In genomic region chr15:75701071-75702003, GRCh38 we compare ENCODE assay signal across 10 cellular contexts. TPM values are rescaled to one million over a fixed set of nuclear protein-coding genes. Genes with fewer than 3 reads are reported as not detected.
A peak's percentile ranks its signal among the peaks of the same experiment; 100 is the strongest.
DNase-seq lines count a peak whose midpoint lies in the region; ATAC-seq and TF ChIP-seq lines count a peak whose summit lies in the region.
"Not testable (repeated sequence)": the region's sequence is repeated elsewhere in the genome, so short reads cannot be mapped to it uniquely, and the experiment has no call there.
"Had no signal": no experiment of that assay in that cellular context is flagged by ENCODE, and none has a peak within 500 bp of the region (broad histone marks: within the 10 kb centered on the region; RNA-seq: fewer than 3 reads in every experiment).

No MANE protein-coding gene starts in this region.

- not testable (repeated sequence) for H3K9me3 Mint-ChIP-seq in HFFc6, naive B cell

- not testable (repeated sequence) for DNase-seq in HFFc6; ascending aorta (ENCODE audit: low spot score in 2 of 2); naive B cell
- peak in 1 of 3 donors; percentile 56 for DNase-seq in right cardiac atrium
- DNase-seq in tibial artery = peak in 1 of 2 donors; percentile 80

- H3K9ac ChIP-seq in skeletal muscle tissue (ENCODE audit: low read depth in 1 of 3, low read length in 3 of 3) = peak overlapping the region in 2 of 3 donors; percentile 32 to 40

- H3K27ac ChIP-seq in ascending aorta (peak overlapping the region; percentile 94 to 97), esophagus (ENCODE audit: low read depth in 2 of 2, low read length in 1 of 2) (peak overlapping the region; percentile 30 to 75), right cardiac atrium (ENCODE audit: low read length) (peak overlapping the region; percentile 59), tibial artery (peak overlapping the region; percentile 93 to 96)
- H3K27ac ChIP-seq in skeletal muscle tissue (ENCODE audit: low read depth, low read length) = not testable (repeated sequence)

- H3K4me1 ChIP-seq in ascending aorta = peaks cover 58 to 86% of the 10 kb centered on the region in 2 donors
- not testable (repeated sequence) for H3K4me1 ChIP-seq in esophagus (ENCODE audit: control insufficient read depth in 2 of 2, insufficient read depth in 2 of 2, low read length in 1 of 2)
- peaks cover 16% of the 10 kb centered on the region for H3K4me1 ChIP-seq in right cardiac atrium (ENCODE audit: control insufficient read depth, insufficient read depth, low read length)
- H3K4me1 ChIP-seq in skeletal muscle tissue (ENCODE audit: control insufficient read depth in 3 of 3, insufficient read depth in 3 of 3, low read length in 3 of 3) = peaks cover 24 to 70% (median 44%) of the 10 kb centered on the region in 3 donors
- H3K4me1 ChIP-seq in tibial artery = peaks cover 9 to 91% (median 85%) of the 10 kb centered on the region in 4 donors

- not testable (repeated sequence) for TF ChIP-seq CTCF in HFFc6 (IDR thresholded peaks at IDR 0.05); ascending aorta (IDR thresholded peaks at IDR 0.05); tibial artery (IDR thresholded peaks at IDR 0.05)

- not testable (repeated sequence) for ATAC-seq in right cardiac atrium; naive B cell (ENCODE audit: low read depth in 2 of 2)

- peaks cover 12% of the 10 kb centered on the region; the same call in 1 of the 2 replicates for H3K36me3 Mint-ChIP-seq in HFFc6 (ENCODE audit: low read depth)
- not testable (repeated sequence) for H3K36me3 Mint-ChIP-seq in naive B cell

- H3K9me3 ChIP-seq in ascending aorta; esophagus (ENCODE audit: control insufficient read depth in 2 of 2, insufficient read depth in 1 of 2, low read depth in 1 of 2, low read length in 1 of 2); right cardiac atrium (ENCODE audit: control insufficient read depth, low read length); skeletal muscle tissue (ENCODE audit: control insufficient read depth in 3 of 3, low read length in 3 of 3); tibial artery: not testable (repeated sequence)

- not testable (repeated sequence) for H3K27me3 Mint-ChIP-seq in HFFc6 (ENCODE audit: insufficient read depth); naive B cell

- H3K36me3 ChIP-seq in ascending aorta = peaks cover 4 to 16% of the 10 kb centered on the region in 2 donors
- H3K36me3 ChIP-seq in esophagus (ENCODE audit: control insufficient read depth in 2 of 2, insufficient read depth in 2 of 2, low read length in 1 of 2); skeletal muscle tissue (ENCODE audit: control insufficient read depth in 3 of 3, insufficient read depth in 3 of 3, low read length in 3 of 3); tibial artery: not testable (repeated sequence)

- H3K27me3 ChIP-seq in ascending aorta; esophagus (ENCODE audit: control insufficient read depth in 1 of 2, insufficient read depth in 2 of 2, low read length in 2 of 2); right cardiac atrium (ENCODE audit: control insufficient read depth, insufficient read depth); skeletal muscle tissue (ENCODE audit: control insufficient read depth in 3 of 3, insufficient read depth in 3 of 3, low read length in 3 of 3); tibial artery: not testable (repeated sequence)

- H3K4me3 ChIP-seq in ascending aorta = peak overlapping the region in 1 of 2 donors; percentile 9
- H3K4me3 ChIP-seq in esophagus (ENCODE audit: low read depth in 1 of 2, low read length in 2 of 2); right cardiac atrium (ENCODE audit: low read length); skeletal muscle tissue (ENCODE audit: low read length in 3 of 3); tibial artery: not testable (repeated sequence)

- H3K4me1 Mint-ChIP-seq in HFFc6 (ENCODE audit: low read depth) = peaks cover 68% of the 10 kb centered on the region
- peaks cover 47 to 58% (median 58%) of the 10 kb centered on the region in 3 donors for H3K4me1 Mint-ChIP-seq in naive B cell

- WGBS in esophagus, 2 donors = 72 to 80% methylated on average over 10 to 13 of the region's 13 CpGs
- 75% methylated on average over 13 of the region's 13 CpGs for WGBS in right cardiac atrium

- peak overlapping the region; percentile 90 for H3K27ac Mint-ChIP-seq in HFFc6
- H3K27ac Mint-ChIP-seq in naive B cell = peak overlapping the region in 5 of 6 donors; percentile 15 to 82 (median 62)

- intact Hi-C loops in ascending aorta (cut with DNase I); right cardiac atrium (cut with DNase I); tibial artery (cut with DNase I; ENCODE audit: low total_unique reads): not testable (repeated sequence)

- not testable (repeated sequence) for H3K4me3 Mint-ChIP-seq in HFFc6
- H3K4me3 Mint-ChIP-seq in naive B cell = peak overlapping the region in 7 of 8 donors; percentile 12 to 72 (median 64)

RNA-seq across cellular contexts. Expression of gene CSPG4, which starts 11.3 kb away (rescaled TPM):
- total RNA-seq in HFFc6 (2021; fragmentation: NEBNext Ultra II Directional; extraction: Animal tissue kit (Norgen Biotek cat#: 25700)) = 100 to 1,000 TPM in 1 of 6 experiments, 10 to 100 TPM in 5; 81.2 to 111 (median 95.7) TPM
- total RNA-seq in ascending aorta (258 TPM), right cardiac atrium (10 to 100 TPM; 10.1 to 48.9 (median 16.2) TPM), skeletal muscle tissue (71.5 TPM)
- polyA plus RNA-seq in esophagus (1 to 10 TPM; 3.0 to 4.0 TPM), right cardiac atrium (11.5 TPM), naive B cell (ENCODE audit: low read depth in 6 of 6) (under 1 TPM in 2 of 6 donors, not detected in 4; 0.03 to 0.07 TPM)
- total RNA-seq: activated naive CD4-positive, alpha-beta T cell treated with anti-CD3 and anti-CD28 coated beads for 36 hours; CD4-positive, CD25-positive, alpha-beta regulatory T cell; T-helper 1 cell treated with Interleukin-12 subunit alpha and Interleukin-12 subunit beta and Interleukin-4 antibody, amounts not matched to agents 30 ng/mL and 1 ng/mL, for 36 hours had no signal
- polyA plus RNA-seq: CD4-positive, CD25-positive, alpha-beta regulatory T cell had no signal

RNA-seq across cellular contexts. Expression of gene SNX33, which starts 53.6 kb away (rescaled TPM):
- total RNA-seq in HFFc6 (2021; fragmentation: NEBNext Ultra II Directional; extraction: Animal tissue kit (Norgen Biotek cat#: 25700)) = 10 to 100 TPM; 23.3 to 28.1 (median 25.3) TPM
- 53.5 TPM for total RNA-seq in ascending aorta
- 10 to 100 TPM; 24.0 to 43.4 TPM for polyA plus RNA-seq in esophagus
- 10 to 100 TPM; 14.6 to 18.4 (median 17.8) TPM for total RNA-seq in right cardiac atrium
- polyA plus RNA-seq in right cardiac atrium = 13.2 TPM
- under 1 TPM in 1 of 6 donors, not detected in 5; 0.13 TPM for polyA plus RNA-seq in naive B cell (ENCODE audit: low read depth in 6 of 6)
- 8.4 TPM for total RNA-seq in skeletal muscle tissue
